ENCODE assay signal across 11 cellular contexts in genomic region chrX:118212817-118213183, GRCh38.
DNase-seq lines count a peak whose midpoint lies in the region; ATAC-seq and TF ChIP-seq lines count a peak whose summit lies in the region.
"Had no signal": no experiment of that assay in that cellular context is flagged by ENCODE, and none has a peak within 500 bp of the region (broad histone marks: within the 10 kb centered on the region; RNA-seq: fewer than 3 reads in every experiment).

No MANE protein-coding gene starts in this region.

- WGBS in heart left ventricle, 4 donors: 61 to 82% (median 71%) methylated on average over 2 of the region's 2 CpGs
- 41 to 78% methylated on average over 2 of the region's 2 CpGs for WGBS in sigmoid colon, 2 donors

- H2AFZ ChIP-seq in OCI-LY3 (ENCODE audit: low read depth, low read length): no peak overlapping the region

- peak; percentile 78 for ATAC-seq in GM21360 (IDR thresholded peaks at IDR 0.05; ENCODE audit: unreplicated experiment)
- ATAC-seq in HG03135 (IDR thresholded peaks at IDR 0.05; ENCODE audit: unreplicated experiment): peak; percentile 59
- no peak for ATAC-seq in upper lobe of right lung
- no peak for ATAC-seq in heart left ventricle

- in situ Hi-C loops in GM13976 (cut with MboI; ENCODE audit: low sequenced_read_pairs, unreplicated experiment): no loop called here

- TF ChIP-seq EP300 in sigmoid colon (IDR thresholded peaks at IDR 0.05): no peak

- intact Hi-C loops in upper lobe of right lung (cut with DNase I): no loop called here
- intact Hi-C loops in heart left ventricle (cut with DNase I): no loop called here
- intact Hi-C loops in sigmoid colon (cut with DNase I): no loop called here

- DNase-seq in GM13976 (ENCODE audit: low spot score) (peak; percentile 38), upper lobe of right lung (no peak), heart left ventricle (no peak), sigmoid colon (no peak)
- DNase-seq in effector CD4-positive, alpha-beta T cell: no peak
- DNase-seq: kidney had no signal

- H3K4me2 ChIP-seq in OCI-LY3 (ENCODE audit: low read length): peak overlapping the region; percentile 99

- no peaks in the 10 kb centered on the region for H4K20me1 ChIP-seq in OCI-LY3 (ENCODE audit: insufficient read depth, low read length)

- H3K27ac ChIP-seq in OCI-LY3 (ENCODE audit: low read length) (peak overlapping the region; percentile 12; the same call in 1 of the 2 replicates), upper lobe of right lung (no peak overlapping the region), heart left ventricle (no peak overlapping the region), sigmoid colon (no peak overlapping the region)
- H3K27ac ChIP-seq: SJSA1, thoracic aorta had no signal

- H3K36me3 ChIP-seq in OCI-LY3 (replicated peaks; ENCODE audit: low read depth, low read length) (no peaks in the 10 kb centered on the region), upper lobe of right lung (no peaks in the 10 kb centered on the region), heart left ventricle (no peaks in the 10 kb centered on the region), sigmoid colon (no peaks in the 10 kb centered on the region)
- H3K36me3 ChIP-seq: SJSA1, thoracic aorta had no signal

- H3K79me2 ChIP-seq in OCI-LY3 (ENCODE audit: low read length): no peaks in the 10 kb centered on the region

- H3K4me3 ChIP-seq in OCI-LY3 (ENCODE audit: low read length): peak overlapping the region; percentile 78
- H3K4me3 ChIP-seq in upper lobe of right lung: no peak overlapping the region
- H3K4me3 ChIP-seq in heart left ventricle: no peak overlapping the region
- no peak overlapping the region for H3K4me3 ChIP-seq in sigmoid colon
- H3K4me3 ChIP-seq: SJSA1, thoracic aorta had no signal

- H3K9ac ChIP-seq in OCI-LY3 (ENCODE audit: low read length): no peak overlapping the region

- TF ChIP-seq CTCF in GM13976 (IDR thresholded peaks at IDR 0.05; ENCODE audit: borderline replicate concordance, control extremely low read depth, extremely low read depth, insufficient read depth, missing control alignments) (no peak), OCI-LY3 (IDR thresholded peaks at IDR 0.05; ENCODE audit: low read depth, low read length) (no peak), upper lobe of right lung (IDR thresholded peaks at IDR 0.05) (no peak), heart left ventricle (IDR thresholded peaks at IDR 0.05) (no peak), sigmoid colon (IDR thresholded peaks at IDR 0.05) (no peak)

- H3K27me3 ChIP-seq in OCI-LY3 (ENCODE audit: low read depth, low read length) (peaks cover 10% of the 10 kb centered on the region), upper lobe of right lung (no peaks in the 10 kb centered on the region), heart left ventricle (peaks cover 0 to 4% (median 0%) of the 10 kb centered on the region in 9 donors), sigmoid colon (no peaks in the 10 kb centered on the region)
- H3K27me3 ChIP-seq: SJSA1 had no signal

- H3K4me1 ChIP-seq in OCI-LY3 (ENCODE audit: low read length) (peaks cover 31% of the 10 kb centered on the region), upper lobe of right lung (no peaks in the 10 kb centered on the region), heart left ventricle (peaks cover 0 to 6% (median 0%) of the 10 kb centered on the region in 12 donors), sigmoid colon (peaks cover 0 to 2% (median 0%) of the 10 kb centered on the region in 4 donors)
- H3K4me1 ChIP-seq: SJSA1 had no signal

- H3K9me3 ChIP-seq in OCI-LY3 (ENCODE audit: insufficient read depth, low read length) (no peaks in the 10 kb centered on the region), upper lobe of right lung (no peaks in the 10 kb centered on the region), heart left ventricle (no peaks in the 10 kb centered on the region), sigmoid colon (no peaks in the 10 kb centered on the region)
- H3K9me3 ChIP-seq: SJSA1, thoracic aorta had no signal

- TF ChIP-seq POLR2A in heart left ventricle (IDR thresholded peaks at IDR 0.05): no peak
- no peak for TF ChIP-seq POLR2A in sigmoid colon (IDR thresholded peaks at IDR 0.05)

Comparison
In these comparisons a context has a peak if more than half of its experiments do, and no peak if none do; other contexts are left out.
1. ATAC-seq: peak in GM21360 (single experiment) and HG03135 (single experiment); none in upper lobe of right lung (single experiment) and heart left ventricle (0 of 4).